Comparison of ENCODE assay signal across 33 cellular contexts in genomic region chr1:89800718-89801117, GRCh38.
"Had no signal": no experiment of that assay in that cellular context is flagged by ENCODE, and none has a peak within 500 bp of the region (broad histone marks: within the 10 kb centered on the region; RNA-seq: fewer than 3 reads in every experiment).

No MANE protein-coding gene starts in this region.

- H3K36me3 ChIP-seq: adrenal gland, ascending aorta, brain microvascular endothelial cell, breast epithelium, cardiac muscle cell had no signal

- H3K4me3 ChIP-seq: adrenal gland, ascending aorta, body of pancreas, breast epithelium, cardiac muscle cell had no signal

- DNase-seq: activated effector memory CD4-positive, alpha-beta T cell treated with anti-CD3 and anti-CD28 coated beads, Interleukin-2, amount 50 U/mL, for 16 hours; activated effector memory CD4-positive, alpha-beta T cell treated with Interleukin-2 at 50 U/mL for 16 hours; activated gamma-delta T cell; activated gamma-delta T cell treated with Interleukin-2 at 50 U/mL for 16 hours; activated naive CD4-positive, alpha-beta T cell; activated naive CD4-positive, alpha-beta T cell treated with anti-CD3 and anti-CD28 coated beads for 36 hours; activated naive CD4-positive, alpha-beta T cell treated with anti-CD3 and anti-CD28 coated beads, Interleukin-2, amount 10 ng/mL, durations not matched to agents 7 days and 5 days; activated naive CD4-positive, alpha-beta T cell treated with anti-CD3 and anti-CD28 coated beads, Interleukin-2, amount 50 U/mL, for 16 hours; activated naive CD4-positive, alpha-beta T cell treated with Interleukin-2 at 50 U/mL for 16 hours; activated naive CD8-positive, alpha-beta T cell treated with anti-CD3 and anti-CD28 coated beads for 36 hours; activated naive CD8-positive, alpha-beta T cell treated with anti-CD3 and anti-CD28 coated beads, Interleukin-2, amount 10 ng/mL, durations not matched to agents 7 days and 5 days; activated naive CD8-positive, alpha-beta T cell treated with anti-CD3 and anti-CD28 coated beads, Interleukin-2, amount 50 U/mL, for 24 hours; activated T-cell treated with anti-CD3 and anti-CD28 coated beads, Interleukin-2, amount 50 U/mL, for 24 hours; activated T-cell treated with anti-CD3 and anti-CD28 coated beads, Interleukin-2, amount 50 U/mL, for 4 hours; activated T-cell treated with anti-CD3 and anti-CD28 coated beads, Interleukin-2, amount 50 U/mL, for 48 hours; activated T-cell treated with anti-CD3 and anti-CD28 coated beads, Interleukin-2, amount 50 U/mL, for 72 hours; adrenal gland; amniotic stem cell; amygdala; anterior cingulate cortex; aorta; body of pancreas; brain microvascular endothelial cell; caudate nucleus; central memory CD4-positive, alpha-beta T cell; cerebellar nuclear complex had no signal

- ATAC-seq: activated naive CD4-positive, alpha-beta T cell treated with anti-CD3 and anti-CD28 coated beads, Interleukin-2, amount 50 U/mL, for 72 hours; activated naive CD8-positive, alpha-beta T cell treated with anti-CD3 and anti-CD28 coated beads, Interleukin-2, amount 50 U/mL, for 24 hours; activated T-cell treated with anti-CD3 and anti-CD28 coated beads, Interleukin-2, amount 50 U/mL, for 4 hours; activated T-cell treated with anti-CD3 and anti-CD28 coated beads, Interleukin-2, amount 50 U/mL, for 72 hours; activated T-helper 17 cell treated with anti-CD3 and anti-CD28 coated beads, Interleukin-2, amount 50 U/mL, for 72 hours; body of pancreas had no signal

- H3K27ac ChIP-seq: adrenal gland, ascending aorta, body of pancreas, brain microvascular endothelial cell, breast epithelium, cardiac muscle cell had no signal

- FAIRE-seq: astrocyte, bronchial epithelial cell had no signal

- H3K9me3 ChIP-seq: adrenal gland, ascending aorta, body of pancreas, breast epithelium had no signal

- H3K4me1 ChIP-seq: adrenal gland, ascending aorta, body of pancreas, breast epithelium had no signal

- H3K27me3 ChIP-seq: adrenal gland, ascending aorta, body of pancreas, brain microvascular endothelial cell, breast epithelium, cardiac muscle cell had no signal
